Comparison of ENCODE assay signal across 1 cellular context in genomic region chr14:47511829-47512228, GRCh38.
TF ChIP-seq lines count a peak whose summit lies in the region.

No MANE protein-coding gene starts in this region.

TF ChIP-seq in HepG2, 621 proteins besides CTCF, POLR2A, EP300 and RAD21 (continued from another document):
- TF ChIP-seq, protein P1, sequence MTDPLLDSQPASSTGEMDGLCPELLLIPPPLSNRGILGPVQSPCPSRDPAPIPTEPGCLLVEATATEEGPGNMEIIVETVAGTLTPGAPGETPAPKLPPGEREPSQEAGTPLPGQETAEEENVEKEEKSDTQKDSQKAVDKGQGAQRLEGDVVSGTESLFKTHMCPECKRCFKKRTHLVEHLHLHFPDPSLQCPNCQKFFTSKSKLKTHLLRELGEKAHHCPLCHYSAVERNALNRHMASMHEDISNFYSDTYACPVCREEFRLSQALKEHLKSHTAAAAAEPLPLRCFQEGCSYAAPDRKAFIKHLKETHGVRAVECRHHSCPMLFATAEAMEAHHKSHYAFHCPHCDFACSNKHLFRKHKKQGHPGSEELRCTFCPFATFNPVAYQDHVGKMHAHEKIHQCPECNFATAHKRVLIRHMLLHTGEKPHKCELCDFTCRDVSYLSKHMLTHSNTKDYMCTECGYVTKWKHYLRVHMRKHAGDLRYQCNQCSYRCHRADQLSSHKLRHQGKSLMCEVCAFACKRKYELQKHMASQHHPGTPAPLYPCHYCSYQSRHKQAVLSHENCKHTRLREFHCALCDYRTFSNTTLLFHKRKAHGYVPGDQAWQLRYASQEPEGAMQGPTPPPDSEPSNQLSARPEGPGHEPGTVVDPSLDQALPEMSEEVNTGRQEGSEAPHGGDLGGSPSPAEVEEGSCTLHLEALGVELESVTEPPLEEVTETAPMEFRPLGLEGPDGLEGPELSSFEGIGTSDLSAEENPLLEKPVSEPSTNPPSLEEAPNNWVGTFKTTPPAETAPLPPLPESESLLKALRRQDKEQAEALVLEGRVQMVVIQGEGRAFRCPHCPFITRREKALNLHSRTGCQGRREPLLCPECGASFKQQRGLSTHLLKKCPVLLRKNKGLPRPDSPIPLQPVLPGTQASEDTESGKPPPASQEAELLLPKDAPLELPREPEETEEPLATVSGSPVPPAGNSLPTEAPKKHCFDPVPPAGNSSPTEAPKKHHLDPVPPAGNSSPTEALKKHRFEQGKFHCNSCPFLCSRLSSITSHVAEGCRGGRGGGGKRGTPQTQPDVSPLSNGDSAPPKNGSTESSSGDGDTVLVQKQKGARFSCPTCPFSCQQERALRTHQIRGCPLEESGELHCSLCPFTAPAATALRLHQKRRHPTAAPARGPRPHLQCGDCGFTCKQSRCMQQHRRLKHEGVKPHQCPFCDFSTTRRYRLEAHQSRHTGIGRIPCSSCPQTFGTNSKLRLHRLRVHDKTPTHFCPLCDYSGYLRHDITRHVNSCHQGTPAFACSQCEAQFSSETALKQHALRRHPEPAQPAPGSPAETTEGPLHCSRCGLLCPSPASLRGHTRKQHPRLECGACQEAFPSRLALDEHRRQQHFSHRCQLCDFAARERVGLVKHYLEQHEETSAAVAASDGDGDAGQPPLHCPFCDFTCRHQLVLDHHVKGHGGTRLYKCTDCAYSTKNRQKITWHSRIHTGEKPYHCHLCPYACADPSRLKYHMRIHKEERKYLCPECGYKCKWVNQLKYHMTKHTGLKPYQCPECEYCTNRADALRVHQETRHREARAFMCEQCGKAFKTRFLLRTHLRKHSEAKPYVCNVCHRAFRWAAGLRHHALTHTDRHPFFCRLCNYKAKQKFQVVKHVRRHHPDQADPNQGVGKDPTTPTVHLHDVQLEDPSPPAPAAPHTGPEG (CRISPR knock-in tag; IDR thresholded peaks at IDR 0.05) = no peak
- TF ChIP-seq MAFF (IDR thresholded peaks at IDR 0.05; ENCODE audit: low read depth, low read length) (peak; percentile 39; the same call in 1 of the 2 replicates), ZNF329 (CRISPR knock-in tag; IDR thresholded peaks at IDR 0.05; ENCODE audit: low read depth) (no peak), ZSCAN21 (CRISPR knock-in tag; IDR thresholded peaks at IDR 0.05; ENCODE audit: borderline replicate concordance) (no peak), GMEB2 (CRISPR knock-in tag; IDR thresholded peaks at IDR 0.05; ENCODE audit: low read depth) (no peak)
